22 cellular contexts compared by ENCODE assay signal in genomic region chr4:784401-785331, GRCh38. TPM values are rescaled to one million over a fixed set of nuclear protein-coding genes. Genes with fewer than 3 reads are reported as not detected.
A peak's percentile ranks its signal among the peaks of the same experiment; 100 is the strongest.
DNase-seq lines count a peak whose midpoint lies in the region; TF ChIP-seq lines count a peak whose summit lies in the region.
"Had no signal": no experiment of that assay in that cellular context is flagged by ENCODE, and none has a peak within 500 bp of the region (broad histone marks: within the 10 kb centered on the region; RNA-seq: fewer than 3 reads in every experiment).

No MANE protein-coding gene starts in this region.

- peaks cover 19% of the 10 kb centered on the region for H3K27me3 Mint-ChIP-seq in activated CD4-positive, alpha-beta T cell treated with anti-CD3 and anti-CD28 coated beads, Interleukin-2, amount 10 ng/mL, durations not matched to agents 24 days and 14 days
- peaks cover 54% of the 10 kb centered on the region for H3K27me3 Mint-ChIP-seq in endodermal cell (ENCODE audit: insufficient read depth)

- intact Hi-C loops in activated CD4-positive, alpha-beta T cell treated with anti-CD3 and anti-CD28 coated beads, Interleukin-2, amount 10 ng/mL, durations not matched to agents 24 days and 14 days (cut with micrococcal nuclease) = loop anchor here (5.0 kb wide), 5 partner anchors 43 to 563 kb away; partner anchors contain the start of genes ATP5ME, CPLX1, GAK and MYL5

- peaks cover 11% of the 10 kb centered on the region for H3K36me3 Mint-ChIP-seq in activated CD4-positive, alpha-beta T cell treated with anti-CD3 and anti-CD28 coated beads, Interleukin-2, amount 10 ng/mL, durations not matched to agents 24 days and 14 days (ENCODE audit: low read depth)
- H3K36me3 Mint-ChIP-seq in endodermal cell (ENCODE audit: low read depth) = peaks cover 11% of the 10 kb centered on the region

- H3K4me3 ChIP-seq in HUES6 (ENCODE audit: low read depth, low read length) (peak overlapping the region; percentile 36), endodermal cell (ENCODE audit: low read length) (no peak overlapping the region), neuronal stem cell (ENCODE audit: low read length in 2 of 2) (no peak overlapping the region), GM23248 (no peak overlapping the region)
- H3K4me3 ChIP-seq: right lobe of liver had no signal

- no peak overlapping the region for H2AFZ ChIP-seq in neuronal stem cell (ENCODE audit: low read length)
- no peak overlapping the region for H2AFZ ChIP-seq in GM23248

- H3F3A ChIP-seq in GM23248 (ENCODE audit: insufficient read depth) = no peaks in the 10 kb centered on the region

- H3K27ac ChIP-seq in HUES6 (ENCODE audit: low read depth, low read length) (no peak overlapping the region; the same call in 1 of the 2 replicates), endodermal cell (ENCODE audit: low read depth, low read length) (no peak overlapping the region), neuronal stem cell (replicated peaks; ENCODE audit: low read length) (no peak overlapping the region), GM23248 (no peak overlapping the region)
- H3K27ac ChIP-seq: brain microvascular endothelial cell, neutrophil, right lobe of liver had no signal

- peak overlapping the region; percentile 48 for H3K4me3 Mint-ChIP-seq in activated CD4-positive, alpha-beta T cell treated with anti-CD3 and anti-CD28 coated beads, Interleukin-2, amount 10 ng/mL, durations not matched to agents 24 days and 14 days
- peak overlapping the region; percentile 24 for H3K4me3 Mint-ChIP-seq in endodermal cell

- H3K27me3 ChIP-seq in HUES6 (ENCODE audit: control insufficient read depth, insufficient read depth, low read length) (peaks cover 65% of the 10 kb centered on the region), endodermal cell (ENCODE audit: control insufficient read depth, insufficient read depth, low read length, poor library complexity, severe bottlenecking) (peaks cover 52% of the 10 kb centered on the region), neuronal stem cell (ENCODE audit: control insufficient read depth in 3 of 3, insufficient read depth in 3 of 3, low read depth in 1 of 3, low read length in 3 of 3) (peaks cover 21 to 55% (median 33%) of the 10 kb centered on the region in 3 experiments), GM23248 (replicated peaks; ENCODE audit: insufficient read depth) (peaks cover 22% of the 10 kb centered on the region)
- H3K27me3 ChIP-seq: right lobe of liver had no signal

- peaks cover 39% of the 10 kb centered on the region for H3K4me1 ChIP-seq in HUES6 (ENCODE audit: control insufficient read depth, insufficient read depth, low read length)
- H3K4me1 ChIP-seq in endodermal cell (ENCODE audit: control insufficient read depth, insufficient read depth, low read length) = no peaks in the 10 kb centered on the region
- peaks cover 11 to 13% of the 10 kb centered on the region in 2 donors for H3K4me1 ChIP-seq in neuronal stem cell (ENCODE audit: control insufficient read depth in 2 of 2, insufficient read depth in 1 of 2, low read depth in 1 of 2, low read length in 2 of 2)
- peaks cover 12% of the 10 kb centered on the region for H3K4me1 ChIP-seq in GM23248 (ENCODE audit: insufficient read depth)

- DNase-seq in activated CD4-positive, alpha-beta T cell treated with anti-CD3 and anti-CD28 coated beads, Interleukin-2, amount 10 ng/mL, durations not matched to agents 24 days and 14 days = no peak
- DNase-seq in activated CD4-positive, alpha-beta T cell treated with anti-CD3 and anti-CD28 coated beads for 1 hour = no peak
- DNase-seq in endodermal cell = no peak
- no peak for DNase-seq in neuronal stem cell (ENCODE audit: low spot score)
- DNase-seq in nucleus accumbens (lab: John Stamatoyannopoulos, UW) = no peak
- DNase-seq in NCI-H526 (lab: John Stamatoyannopoulos, UW) = no peak
- no peak for DNase-seq in GM23248
- DNase-seq: activated CD4-positive, alpha-beta T cell treated with anti-CD3 and anti-CD28 coated beads, Interleukin-2, amount 50 U/mL, for 48 hours; activated naive CD4-positive, alpha-beta T cell; brain microvascular endothelial cell; CD8-positive, alpha-beta T cell; GOT3; lower lobe of right lung; NCI-H2081; NCI-H524 treated with DMSO at 0.1 percent for 48 hours; OCI-M1; stimulated activated CD4-positive, alpha-beta T cell treated with anti-CD3 and anti-CD28 coated beads, Interleukin-2, amount 100 ng/mL, for 48 hours had no signal

- peak overlapping the region; percentile 36 for H3K9ac ChIP-seq in HUES6 (ENCODE audit: low read length)
- no peak overlapping the region for H3K9ac ChIP-seq in endodermal cell (ENCODE audit: extremely low read depth, low read length, poor library complexity, severe bottlenecking)
- peak overlapping the region; percentile 54 for H3K9ac ChIP-seq in neuronal stem cell (ENCODE audit: low read depth, low read length, poor library complexity)
- no peak overlapping the region for H3K9ac ChIP-seq in GM23248

- peaks cover 10% of the 10 kb centered on the region for H3K36me3 ChIP-seq in HUES6 (ENCODE audit: control insufficient read depth, insufficient read depth, low read length)
- peaks cover 11% of the 10 kb centered on the region for H3K36me3 ChIP-seq in endodermal cell (ENCODE audit: control insufficient read depth, insufficient read depth, low read length)
- peaks cover 4 to 12% of the 10 kb centered on the region in 2 donors for H3K36me3 ChIP-seq in neuronal stem cell (replicated peaks in 1 of 2; ENCODE audit: control insufficient read depth in 2 of 2, insufficient read depth in 2 of 2, low read length in 2 of 2)
- no peaks in the 10 kb centered on the region for H3K36me3 ChIP-seq in GM23248 (ENCODE audit: low read depth)

- H3K79me1 ChIP-seq in neuronal stem cell (ENCODE audit: low read depth, low read length) = peaks cover 15% of the 10 kb centered on the region

- in situ Hi-C loops in GM23248 (cut with MboI) = no loop called here

- no peak overlapping the region for H2BK5ac ChIP-seq in neuronal stem cell (ENCODE audit: low read length)

- H3K4me1 Mint-ChIP-seq in activated CD4-positive, alpha-beta T cell treated with anti-CD3 and anti-CD28 coated beads, Interleukin-2, amount 10 ng/mL, durations not matched to agents 24 days and 14 days = peaks cover 29% of the 10 kb centered on the region
- H3K4me1 Mint-ChIP-seq in endodermal cell = peaks cover 23% of the 10 kb centered on the region

- H2AK5ac ChIP-seq in neuronal stem cell (ENCODE audit: low read depth, low read length) = peak overlapping the region; percentile 83

- no peak for TF ChIP-seq CTCF in endodermal cell (conservative IDR thresholded peaks at IDR 0.05)

- H3K9me3 ChIP-seq in HUES6 (ENCODE audit: control insufficient read depth, insufficient read depth, low read depth, low read length) = no peaks in the 10 kb centered on the region
- no peaks in the 10 kb centered on the region for H3K9me3 ChIP-seq in endodermal cell (ENCODE audit: control insufficient read depth, low read length)
- H3K9me3 ChIP-seq in neuronal stem cell (replicated peaks in 1 of 2; ENCODE audit: control insufficient read depth in 2 of 2, insufficient read depth in 1 of 2, low read depth in 1 of 2, low read length in 2 of 2) = no peaks in the 10 kb centered on the region
- no peaks in the 10 kb centered on the region for H3K9me3 ChIP-seq in GM23248 (ENCODE audit: low read depth)
- H3K9me3 ChIP-seq: lower lobe of right lung, neutrophil, right lobe of liver, tibial nerve had no signal

- H3K4me2 ChIP-seq in neuronal stem cell (ENCODE audit: insufficient read depth, low read length, poor library complexity, severe bottlenecking) = no peak overlapping the region
- H3K4me2 ChIP-seq in GM23248 (ENCODE audit: unreplicated experiment) = no peak overlapping the region

- no peaks in the 10 kb centered on the region for H4K20me1 ChIP-seq in GM23248 (ENCODE audit: insufficient read depth)

- H3K18ac ChIP-seq in neuronal stem cell (ENCODE audit: low read length) = peak overlapping the region; percentile 72

- no peak overlapping the region for H4K8ac ChIP-seq in neuronal stem cell (ENCODE audit: low read depth, low read length)

- 72 to 77% methylated on average over 35 to 57 of the region's 57 CpGs for WGBS in endodermal cell (ENCODE audit: insufficient coverage in 1 of 2, insufficient read length in 1 of 2), 2 experiments
- WGBS in neuronal stem cell (ENCODE audit: extremely low coverage in 2 of 2, insufficient read length in 2 of 2, insufficient replicate concordance in 1 of 2), 2 donors = no CpG with 5 or more reads among the region's 57 CpGs
- 72 to 73% methylated on average over 54 to 57 of the region's 57 CpGs for WGBS in GM23248 (ENCODE audit: low coverage in 1 of 2, low lambda C conversion rate in 2 of 2, missing lambda C conversion rate in 2 of 2), 2 experiments

- H3K14ac ChIP-seq in neuronal stem cell (ENCODE audit: low read length) = peak overlapping the region; percentile 79

- H3K9me3 Mint-ChIP-seq in activated CD4-positive, alpha-beta T cell treated with anti-CD3 and anti-CD28 coated beads, Interleukin-2, amount 10 ng/mL, durations not matched to agents 24 days and 14 days = no peaks in the 10 kb centered on the region
- no peaks in the 10 kb centered on the region for H3K9me3 Mint-ChIP-seq in endodermal cell
- H3K9me3 Mint-ChIP-seq: CD8-positive, alpha-beta T cell had no signal

- no peak overlapping the region for H2BK120ac ChIP-seq in neuronal stem cell (ENCODE audit: low read depth, low read length)

- H2BK15ac ChIP-seq in neuronal stem cell (ENCODE audit: low read length) = no peak overlapping the region

- H3K9me2 ChIP-seq in GM23248 (ENCODE audit: insufficient read depth) = no peaks in the 10 kb centered on the region

- H3K23ac ChIP-seq in neuronal stem cell (ENCODE audit: low read depth, low read length, poor library complexity) = peak overlapping the region; percentile 58

- H3K27ac Mint-ChIP-seq in activated CD4-positive, alpha-beta T cell treated with anti-CD3 and anti-CD28 coated beads, Interleukin-2, amount 10 ng/mL, durations not matched to agents 24 days and 14 days = no peak overlapping the region
- H3K27ac Mint-ChIP-seq in endodermal cell = no peak overlapping the region
- H3K27ac Mint-ChIP-seq: CD8-positive, alpha-beta T cell had no signal

- H3K4ac ChIP-seq in neuronal stem cell (ENCODE audit: low read length) = no peak overlapping the region

- H4K91ac ChIP-seq in neuronal stem cell (ENCODE audit: low read depth, low read length, poor library complexity) = no peak overlapping the region

- peaks cover 19% of the 10 kb centered on the region for H3K79me2 ChIP-seq in GM23248 (ENCODE audit: insufficient read depth)

- peak overlapping the region; percentile 35 for H2BK12ac ChIP-seq in neuronal stem cell (ENCODE audit: low read length)

RNA-seq across cellular contexts. Expression of gene CPLX1, which starts 41.3 kb away (rescaled TPM):
- total RNA-seq in activated CD4-positive, alpha-beta T cell treated with anti-CD3 and anti-CD28 coated beads, Interleukin-2, amount 10 ng/mL, durations not matched to agents 24 days and 14 days = 1.0 and 1.7 TPM in 2 replicates
- total RNA-seq in endodermal cell = 1 to 10 TPM; 1.0 to 1.9 TPM
- 0.36 TPM for polyA plus RNA-seq in endodermal cell (2013, experiment 1 of 2)
- 1.0 TPM for polyA plus RNA-seq in endodermal cell (2013, experiment 2 of 2)
- 0.13 TPM for polyA plus RNA-seq in neuronal stem cell (2013, experiment 1 of 2)
- polyA plus RNA-seq in neuronal stem cell (2013, experiment 2 of 2) = 0.12 TPM
- total RNA-seq in GM23248 (2014; rRNA removed; shearing (Covaris generic)) = not detected in 2 replicates
- not detected in 2 replicates for polyA plus RNA-seq in GM23248 (2016; fragmentation: Nextera tagmentation; extraction: Ambion mirVana)
- total RNA-seq: HT1080 had no signal

Comparison
In these comparisons a context has a peak if more than half of its experiments do, and no peak if none do; other contexts are left out.
1. H3K9ac ChIP-seq: peak in HUES6 (single experiment) and neuronal stem cell (single experiment); none in endodermal cell (single experiment) and GM23248 (single experiment).